In the genomic region with DNA sequence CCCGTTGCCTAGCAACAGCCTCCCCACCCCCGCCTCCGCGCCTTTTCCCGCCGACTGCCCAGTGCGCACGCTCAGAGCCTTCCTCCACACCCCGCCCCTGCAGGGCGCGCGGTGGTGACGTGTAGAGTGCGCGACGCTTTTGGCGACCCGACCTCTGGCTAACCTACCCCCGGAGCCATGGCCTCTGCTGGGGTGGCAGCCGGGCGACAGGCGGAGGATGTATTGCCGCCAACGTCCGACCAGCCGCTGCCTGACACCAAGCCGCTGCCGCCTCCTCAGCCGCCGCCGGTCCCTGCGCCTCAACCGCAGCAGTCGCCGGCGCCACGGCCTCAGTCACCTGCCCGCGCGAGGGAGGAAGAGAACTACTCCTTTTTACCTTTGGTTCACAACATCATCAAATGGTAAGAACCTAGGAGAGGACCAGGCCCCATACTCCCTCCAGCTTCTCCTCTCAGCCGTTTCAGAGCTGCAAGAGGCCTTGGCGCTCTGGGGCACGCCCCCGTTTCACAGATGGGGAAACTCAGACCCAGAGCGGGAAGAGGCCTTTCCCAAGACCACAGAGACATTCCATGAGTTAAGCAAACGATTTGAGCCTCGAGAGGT, we compare ENCODE assay signal across 7 cellular contexts.
DNase-seq lines count a peak whose midpoint lies in the region; ATAC-seq lines count a peak whose summit lies in the region.

A gene with protein sequence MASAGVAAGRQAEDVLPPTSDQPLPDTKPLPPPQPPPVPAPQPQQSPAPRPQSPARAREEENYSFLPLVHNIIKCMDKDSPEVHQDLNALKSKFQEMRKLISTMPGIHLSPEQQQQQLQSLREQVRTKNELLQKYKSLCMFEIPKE (plus strand): TSS at position 136 of the 603 bp plus-strand sequence. CDS start 42 bp downstream, at position 178.

- ATAC-seq in GM18519 (IDR thresholded peaks at IDR 0.05; ENCODE audit: low FRiP score, unreplicated experiment): peak; percentile 62
- peak; percentile 68 for ATAC-seq in HG03103 (IDR thresholded peaks at IDR 0.05; ENCODE audit: low read depth, unreplicated experiment)

- DNase-seq in NCI-H226 (peak; percentile 84), caudate nucleus (lab: John Stamatoyannopoulos, UW) (peak; percentile 14 to 95 (median 87)), inferior parietal cortex (ENCODE audit: extremely low spot score) (peak; percentile 93), smooth muscle cell of the brain vasculature (ENCODE audit: low read depth, low spot score) (peak; percentile 67)
- peak; percentile 94 for DNase-seq in activated CD4-positive, CD25-positive, alpha-beta regulatory T cell treated with anti-CD3 and anti-CD28 coated beads, Interleukin-2, amount 50 U/mL, for 16 hours (ENCODE audit: low read depth, low spot score)

- H3K27ac ChIP-seq in caudate nucleus (ENCODE audit: low read depth, low read length): peak within 1 kb of the TSS; percentile 87

Comparison
In these comparisons a context has a peak if more than half of its experiments do, and no peak if none do; other contexts are left out.
1. Peak in every context shown above with its lines: DNase-seq, ATAC-seq and H3K27ac ChIP-seq.